Comparison of ENCODE assay signal across 27 cellular contexts in genomic region chr2:16070648-16070971, GRCh38.
DNase-seq lines count a peak whose midpoint lies in the region; ATAC-seq and TF ChIP-seq lines count a peak whose summit lies in the region.
"Had no signal": no experiment of that assay in that cellular context is flagged by ENCODE, and none has a peak within 500 bp of the region (broad histone marks: within the 10 kb centered on the region; RNA-seq: fewer than 3 reads in every experiment).

No MANE protein-coding gene starts in this region.

- TF ChIP-seq CTCF in body of pancreas (IDR thresholded peaks at IDR 0.05) (no peak), heart left ventricle (IDR thresholded peaks at IDR 0.05) (no peak)

- intact Hi-C loops in body of pancreas (cut with DNase I) (no loop called here), heart left ventricle (cut with DNase I) (no loop called here)

- H3K18ac ChIP-seq in mesendoderm (ENCODE audit: low read length): peak overlapping the region; percentile 11

- H3K9me3 ChIP-seq in body of pancreas (no peaks in the 10 kb centered on the region), heart left ventricle (no peaks in the 10 kb centered on the region)
- H3K9me3 ChIP-seq: thoracic aorta had no signal

- H3K4me1 ChIP-seq in body of pancreas: peaks cover 10% of the 10 kb centered on the region
- H3K4me1 ChIP-seq in mesendoderm (ENCODE audit: control insufficient read depth, low read depth, low read length): peaks cover 7% of the 10 kb centered on the region
- H3K4me1 ChIP-seq in heart left ventricle: no peaks in the 10 kb centered on the region

- no peak overlapping the region for H3K4me3 ChIP-seq in H7 (ENCODE audit: insufficient read depth, low read depth, low read length)
- no peak overlapping the region for H3K4me3 ChIP-seq in body of pancreas
- no peak overlapping the region for H3K4me3 ChIP-seq in mesendoderm (ENCODE audit: low read length)
- no peak overlapping the region for H3K4me3 ChIP-seq in heart left ventricle
- H3K4me3 ChIP-seq: cardiac muscle cell, coronary artery, thoracic aorta had no signal

- no peak overlapping the region for H2BK120ac ChIP-seq in mesendoderm (ENCODE audit: low read depth, low read length)

- no peak overlapping the region for H2BK15ac ChIP-seq in mesendoderm (replicated peaks; ENCODE audit: low read depth)

- H2AK5ac ChIP-seq in mesendoderm (ENCODE audit: low read length): no peak overlapping the region

- TF ChIP-seq POLR2A in body of pancreas (IDR thresholded peaks at IDR 0.05) (no peak), heart left ventricle (IDR thresholded peaks at IDR 0.05) (no peak)

- no peaks in the 10 kb centered on the region for H3K27me3 ChIP-seq in H7 (ENCODE audit: control insufficient read depth, insufficient read depth, low read length)
- H3K27me3 ChIP-seq in body of pancreas: no peaks in the 10 kb centered on the region
- H3K27me3 ChIP-seq in mesendoderm (ENCODE audit: insufficient read depth, low read length, poor library complexity): no peaks in the 10 kb centered on the region
- H3K27me3 ChIP-seq in heart left ventricle: no peaks in the 10 kb centered on the region
- H3K27me3 ChIP-seq: cardiac muscle cell had no signal

- H3K23ac ChIP-seq in mesendoderm (ENCODE audit: low read length): no peak overlapping the region

- no peak overlapping the region for H3K4me2 ChIP-seq in mesendoderm (ENCODE audit: low read length)

- H3K79me2 ChIP-seq in mesendoderm (ENCODE audit: control insufficient read depth, insufficient read depth, low read length): no peaks in the 10 kb centered on the region

- DNase-seq in H7 (peak; percentile 49), body of pancreas (no peak), mesendoderm (no peak), superior temporal gyrus (ENCODE audit: extremely low spot score) (peak; percentile 62), NCI-H526 (lab: John Stamatoyannopoulos, UW) (no peak), NCI-H1417 (lab: John Stamatoyannopoulos, UW) (no peak), heart left ventricle (no peak), GM03348 (ENCODE audit: low spot score) (no peak)
- DNase-seq: activated CD4-positive, alpha-beta T cell treated with anti-CD3 and anti-CD28 coated beads for 48 hours; activated effector memory CD4-positive, alpha-beta T cell treated with Interleukin-2 at 50 U/mL for 16 hours; AML-193; CD4-positive, alpha-beta T cell; DMS 273 treated with DMSO at 0.1 percent for 48 hours; left ventricle myocardium superior; MM.1S; naive thymus-derived CD8-positive, alpha-beta T cell; NCI-H2081; NCI-H2227 treated with DMSO at 0.1 percent for 48 hours; NCI-H69; SHP77 treated with DMSO at 0.1 percent for 48 hours; stimulated activated naive CD4-positive, alpha-beta T cell had no signal

- no peak overlapping the region for H4K8ac ChIP-seq in mesendoderm (ENCODE audit: low read depth, low read length)

- H4K5ac ChIP-seq in mesendoderm (ENCODE audit: low read length): no peak overlapping the region

- ATAC-seq in body of pancreas (no peak), heart left ventricle (no peak)
- ATAC-seq: activated naive CD4-positive, alpha-beta T cell treated with anti-CD3 and anti-CD28 coated beads, Interleukin-2, amount 50 U/mL, for 72 hours; naive thymus-derived CD8-positive, alpha-beta T cell; Panc1 had no signal

- H3K9ac ChIP-seq in mesendoderm (ENCODE audit: low read length): no peak overlapping the region

- H3K79me1 ChIP-seq in mesendoderm (ENCODE audit: low read length): no peaks in the 10 kb centered on the region

- no peak overlapping the region for H2BK5ac ChIP-seq in mesendoderm (ENCODE audit: low read length)

- H3K27ac ChIP-seq in body of pancreas (peak overlapping the region in 3 of 4 donors; percentile 30 to 64 (median 50)), mesendoderm (ENCODE audit: low read depth, low read length) (peak overlapping the region; percentile 63), heart left ventricle (peak overlapping the region in 1 of 12 donors; percentile 16)
- H3K27ac ChIP-seq: cardiac muscle cell, HL-60, thoracic aorta had no signal

- WGBS in body of pancreas, 2 donors: 71 to 86% methylated on average over 4 to 6 of the region's 6 CpGs
- WGBS in mesendoderm (ENCODE audit: extremely low coverage, insufficient coverage, low lambda C conversion rate): no CpG with 5 or more reads among the region's 6 CpGs
- 76 to 96% (median 79%) methylated on average over 4 to 6 of the region's 6 CpGs for WGBS in heart left ventricle, 4 donors

- no peaks in the 10 kb centered on the region for H3K36me3 ChIP-seq in H7 (replicated peaks; ENCODE audit: control insufficient read depth, insufficient read depth, low read length)
- no peaks in the 10 kb centered on the region for H3K36me3 ChIP-seq in body of pancreas (replicated peaks in 1 of 2; ENCODE audit: insufficient read depth in 1 of 2, low read depth in 2 of 2)
- H3K36me3 ChIP-seq in mesendoderm (ENCODE audit: control insufficient read depth, insufficient read depth, low read length): no peaks in the 10 kb centered on the region
- H3K36me3 ChIP-seq in heart left ventricle: no peaks in the 10 kb centered on the region
- H3K36me3 ChIP-seq: cardiac muscle cell, thoracic aorta had no signal

- H3K56ac ChIP-seq in mesendoderm (ENCODE audit: low read length): peak overlapping the region; percentile 68

- peak overlapping the region; percentile 58 for H3K4ac ChIP-seq in mesendoderm (ENCODE audit: low read depth, low read length)

Comparison
In these comparisons a context has a peak if more than half of its experiments do, and no peak if none do; other contexts are left out.
1. DNase-seq: peak in H7 (single experiment) and superior temporal gyrus (single experiment); none in body of pancreas (0 of 4), mesendoderm (single experiment), NCI-H526 (0 of 2), NCI-H1417 (0 of 3), heart left ventricle (0 of 5) and GM03348 (single experiment).